30 cellular contexts compared by ENCODE assay signal in the genomic region with DNA sequence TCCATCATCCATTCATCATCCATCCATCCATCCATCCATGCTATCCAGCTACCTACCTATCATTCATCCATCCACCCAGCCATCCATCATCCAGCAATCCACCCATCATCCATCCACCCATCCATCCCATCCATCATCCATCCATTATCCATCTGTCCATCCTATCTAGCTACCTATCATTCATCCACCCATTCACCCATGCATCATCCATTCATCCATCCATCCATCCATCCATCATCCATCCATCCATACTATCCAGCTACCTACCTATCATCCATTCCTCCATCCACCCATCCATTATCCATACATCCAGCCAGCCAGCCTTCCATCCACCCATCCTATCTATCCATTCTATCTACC. TPM values are rescaled to one million over a fixed set of nuclear protein-coding genes. Genes with fewer than 3 reads are reported as not detected.
"Had no signal": no experiment of that assay in that cellular context is flagged by ENCODE, and none has a peak within 500 bp of the region (broad histone marks: within the 10 kb centered on the region; RNA-seq: fewer than 3 reads in every experiment).

No MANE protein-coding gene starts in this region.

- H3K4me1 Mint-ChIP-seq: activated CD4-positive, alpha-beta memory T cell treated with anti-CD3 and anti-CD28 coated beads, Interleukin-2, amount 10 ng/mL, durations not matched to agents 7 days and 5 days; central memory CD8-positive, alpha-beta T cell had no signal

- H3K9me3 Mint-ChIP-seq: activated CD4-positive, alpha-beta memory T cell treated with anti-CD3 and anti-CD28 coated beads, Interleukin-2, amount 10 ng/mL, durations not matched to agents 7 days and 5 days; activated T-cell treated with anti-CD3 and anti-CD28 coated beads, Interleukin-2, amount 50 U/mL, for 24 hours; activated T-helper 2 cell treated with anti-CD3 and anti-CD28 coated beads, Interferon-gamma antibody, Interleukin-2, Interleukin-4, amounts not matched to agents 10 μg/mL and 5 μg/mL and 100 μg/mL, durations not matched to agents 14 hours and 24 hours and 36 hours had no signal

- H3K27me3 Mint-ChIP-seq: activated CD4-positive, alpha-beta memory T cell treated with anti-CD3 and anti-CD28 coated beads, Interleukin-2, amount 10 ng/mL, durations not matched to agents 7 days and 5 days; activated naive CD8-positive, alpha-beta T cell; activated T-cell treated with anti-CD3 and anti-CD28 coated beads, Interleukin-2, amount 50 U/mL, for 24 hours had no signal

- ATAC-seq: Panc1 had no signal

- H3K4me1 ChIP-seq: ascending aorta, SJCRH30 had no signal

- DNase-seq: activated CD4-positive, alpha-beta memory T cell treated with anti-CD3 and anti-CD28 coated beads, Interleukin-2, amount 10 ng/mL, durations not matched to agents 7 days and 5 days; activated CD4-positive, alpha-beta T cell treated with anti-CD3 and anti-CD28 coated beads for 1 hour; activated CD4-positive, alpha-beta T cell treated with anti-CD3 and anti-CD28 coated beads for 48 hours; activated CD4-positive, CD25-positive, alpha-beta regulatory T cell; activated gamma-delta T cell; activated naive CD4-positive, alpha-beta T cell treated with Interleukin-2 at 50 U/mL for 16 hours; activated T-cell treated with anti-CD3 and anti-CD28 coated beads, Interleukin-2, amount 50 U/mL, for 24 hours; amygdala; Kasumi-1; MG63; NCI-H1048; NCI-H1105 treated with DMSO at 0.1 percent for 48 hours; NCI-H1436; NCI-H1694; NCI-H2029; NCI-H524 treated with DMSO at 0.1 percent for 48 hours; SHP77; SJCRH30; T1000 had no signal

- H3K36me3 Mint-ChIP-seq: activated naive CD8-positive, alpha-beta T cell had no signal

- H3K36me3 ChIP-seq: ascending aorta, cardiac muscle cell, MG63, SJCRH30, WERI-Rb-1 had no signal

- H3K4me3 Mint-ChIP-seq: activated CD4-positive, alpha-beta memory T cell treated with anti-CD3 and anti-CD28 coated beads, Interleukin-2, amount 10 ng/mL, durations not matched to agents 7 days and 5 days; activated naive CD8-positive, alpha-beta T cell; activated T-cell treated with anti-CD3 and anti-CD28 coated beads, Interleukin-2, amount 50 U/mL, for 24 hours; central memory CD8-positive, alpha-beta T cell had no signal

- H3K9me3 ChIP-seq: ascending aorta, SJCRH30 had no signal

- H3K27ac Mint-ChIP-seq: activated CD4-positive, alpha-beta memory T cell treated with anti-CD3 and anti-CD28 coated beads, Interleukin-2, amount 10 ng/mL, durations not matched to agents 7 days and 5 days; activated naive CD8-positive, alpha-beta T cell; activated T-cell treated with anti-CD3 and anti-CD28 coated beads, Interleukin-2, amount 50 U/mL, for 24 hours; activated T-helper 2 cell treated with anti-CD3 and anti-CD28 coated beads, Interferon-gamma antibody, Interleukin-2, Interleukin-4, amounts not matched to agents 10 μg/mL and 5 μg/mL and 100 μg/mL, durations not matched to agents 14 hours and 24 hours and 36 hours had no signal

- H3K27ac ChIP-seq: ascending aorta, cardiac muscle cell, SJCRH30, SK-N-MC, WERI-Rb-1 had no signal

- H3K4me3 ChIP-seq: ascending aorta, cardiac muscle cell, MG63, SJCRH30, SK-N-MC had no signal

- H3K27me3 ChIP-seq: ascending aorta, cardiac muscle cell, SJCRH30 had no signal

RNA-seq across cellular contexts. Expression of a gene that starts 26.3 kb away (rescaled TPM):
- total RNA-seq: activated CD4-positive, alpha-beta memory T cell treated with anti-CD3 and anti-CD28 coated beads, Interleukin-2, amount 10 ng/mL, durations not matched to agents 7 days and 5 days; activated T-helper 2 cell treated with anti-CD3 and anti-CD28 coated beads, Interferon-gamma antibody, Interleukin-2, Interleukin-4, amounts not matched to agents 10 μg/mL and 5 μg/mL and 100 μg/mL, durations not matched to agents 14 hours and 24 hours and 36 hours; ascending aorta; cardiac muscle cell; NCI-H460; RPMI7951; T-helper 1 cell treated with Interleukin-12 subunit alpha and Interleukin-12 subunit beta and Interleukin-4 antibody, amounts not matched to agents 30 ng/mL and 1 ng/mL, for 36 hours had no signal
- polyA plus RNA-seq: cardiac muscle cell had no signal
